20 cellular contexts compared by ENCODE assay signal in the genomic region with DNA sequence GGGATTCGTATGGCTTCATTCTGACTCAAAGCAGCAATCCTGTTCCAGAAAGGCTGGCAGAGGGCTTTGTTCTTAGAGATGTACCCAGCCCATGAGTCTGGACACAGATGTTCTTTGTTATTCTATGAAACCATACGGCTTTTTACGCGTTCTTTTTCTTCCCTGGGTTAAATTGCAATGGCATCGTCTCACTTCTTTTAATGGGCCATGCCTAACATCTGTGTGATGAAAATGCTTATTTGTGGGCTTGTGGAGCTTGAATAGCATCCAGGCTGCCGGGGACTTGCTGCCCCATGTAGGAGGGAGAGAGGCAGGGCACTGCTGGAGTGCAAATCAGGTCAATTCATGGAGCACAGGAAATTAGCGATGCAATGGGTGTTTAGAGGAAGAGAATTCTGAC. TPM values are rescaled to one million over a fixed set of nuclear protein-coding genes. Genes with fewer than 3 reads are reported as not detected.
A peak's percentile ranks its signal among the peaks of the same experiment; 100 is the strongest.
DNase-seq lines count a peak whose midpoint lies in the region; ATAC-seq, FAIRE-seq and TF ChIP-seq lines count a peak whose summit lies in the region.
"Had no signal": no experiment of that assay in that cellular context is flagged by ENCODE, and none has a peak within 500 bp of the region (broad histone marks: within the 10 kb centered on the region; RNA-seq: fewer than 3 reads in every experiment).

No MANE protein-coding gene starts in this region.

- no peaks in the 10 kb centered on the region for H3K36me3 Mint-ChIP-seq in activated T-helper 17 cell treated with anti-CD3 and anti-CD28 coated beads, Interleukin-2, amount 50 U/mL, for 72 hours (ENCODE audit: low read depth)
- H3K36me3 Mint-ChIP-seq in endothelial cell (ENCODE audit: low read depth, unreplicated experiment) = no peaks in the 10 kb centered on the region
- H3K36me3 Mint-ChIP-seq: immature natural killer cell had no signal

- H3K9me3 ChIP-seq in A549 = no peaks in the 10 kb centered on the region
- H3K9me3 ChIP-seq: mucosa of descending colon, prostate gland had no signal

- ATAC-seq in A549 = no peak
- peak; percentile 27 for ATAC-seq in activated T-helper 17 cell treated with anti-CD3 and anti-CD28 coated beads, Interleukin-2, amount 50 U/mL, for 72 hours (replicated peaks)

- TF ChIP-seq CTCF in A549 (IDR thresholded peaks at IDR 0.05) (no peak), endothelial cell (IDR thresholded peaks at IDR 0.05; ENCODE audit: unreplicated experiment) (no peak)

- CTCF ChIA-PET in A549 (lab: Yijun Ruan, JAX) = interaction anchor here (0.9 to 1.5 kb wide), 2 partner anchors 17 to 19 kb away, joined by 3 to 6 read pairs; partner anchors contain the start of gene FAM50B

- no peaks in the 10 kb centered on the region for H3K9me3 Mint-ChIP-seq in activated T-helper 17 cell treated with anti-CD3 and anti-CD28 coated beads, Interleukin-2, amount 50 U/mL, for 72 hours
- no peaks in the 10 kb centered on the region for H3K9me3 Mint-ChIP-seq in endothelial cell (ENCODE audit: unreplicated experiment)
- H3K9me3 Mint-ChIP-seq: dendritic cell treated with granulocyte-macrophage colony-stimulating factor and Interleukin-4, amounts not matched to agents 40 ng/mL and 50 ng/mL, for 4 days; immature natural killer cell had no signal

- WGBS in A549 (ENCODE audit: missing lambda C conversion rate) = 93% methylated on average over 7 of the region's 7 CpGs

- TF ChIP-seq EP300 in A549 (IDR thresholded peaks at IDR 0.05) = no peak

- peaks cover 31% of the 10 kb centered on the region for H3K4me1 ChIP-seq in A549
- H3K4me1 ChIP-seq: prostate gland had no signal

- no peaks in the 10 kb centered on the region for H3K27me3 Mint-ChIP-seq in activated T-helper 17 cell treated with anti-CD3 and anti-CD28 coated beads, Interleukin-2, amount 50 U/mL, for 72 hours
- peaks cover 3% of the 10 kb centered on the region for H3K27me3 Mint-ChIP-seq in endothelial cell (ENCODE audit: unreplicated experiment)

- H3K4me2 ChIP-seq in A549 = no peak overlapping the region

- DNase-seq in A549 (ENCODE audit: low read depth in 1 of 2, low spot score in 1 of 2) (no peak), GM03348 (ENCODE audit: low spot score) (peak; percentile 58), kidney tubule cell (ENCODE audit: low spot score) (peak; percentile 8), endothelial cell (ENCODE audit: low spot score) (no peak), cerebellum (ENCODE audit: low spot score) (no peak), AML-193 (lab: John Stamatoyannopoulos, UW) (no peak)
- DNase-seq in NK-92 treated with Interleukin-12 subunit alpha and Interleukin-12 subunit beta, amount 100 ng/mL, for 24 hours (lab: John Stamatoyannopoulos, UW) = no peak
- DNase-seq: H7; immature natural killer cell; mucosa of descending colon; NCI-H510A treated with DMSO at 0.1 percent for 48 hours; stimulated activated CD4-positive, alpha-beta T cell treated with anti-CD3 and anti-CD28 coated beads, Interleukin-2, amount 100 ng/mL, for 24 hours; T1000 had no signal

- peak overlapping the region; percentile 71 to 86 for H3K27ac ChIP-seq in A549
- H3K27ac ChIP-seq: C4-2B, prostate gland had no signal

- no peak for TF ChIP-seq POLR2A in A549 (IDR thresholded peaks at IDR 0.05; ENCODE audit: low read length)

- FAIRE-seq in A549 (lab: Jason Lieb, UNC) = no peak
- FAIRE-seq: GM18507, RCC 7860 had no signal

- H3K4me3 ChIP-seq in A549 = no peak overlapping the region
- H3K4me3 ChIP-seq: mucosa of descending colon, prostate gland had no signal

- peak overlapping the region; percentile 65 for H3K4me3 Mint-ChIP-seq in activated T-helper 17 cell treated with anti-CD3 and anti-CD28 coated beads, Interleukin-2, amount 50 U/mL, for 72 hours
- H3K4me3 Mint-ChIP-seq in endothelial cell (ENCODE audit: unreplicated experiment) = no peak overlapping the region
- H3K4me3 Mint-ChIP-seq: dendritic cell treated with granulocyte-macrophage colony-stimulating factor and Interleukin-4, amounts not matched to agents 40 ng/mL and 50 ng/mL, for 4 days; immature natural killer cell had no signal

- H3K4me1 Mint-ChIP-seq in activated T-helper 17 cell treated with anti-CD3 and anti-CD28 coated beads, Interleukin-2, amount 50 U/mL, for 72 hours = peaks cover 32% of the 10 kb centered on the region
- H3K4me1 Mint-ChIP-seq in endothelial cell (ENCODE audit: unreplicated experiment) = peaks cover 9% of the 10 kb centered on the region
- H3K4me1 Mint-ChIP-seq: immature natural killer cell had no signal

- TF ChIP-seq RAD21 in A549 (conservative IDR thresholded peaks at IDR 0.05 in 1 of 2, IDR thresholded peaks at IDR 0.05 in 1 of 2) = no peak

- peak overlapping the region; percentile 83 for H3K27ac Mint-ChIP-seq in activated T-helper 17 cell treated with anti-CD3 and anti-CD28 coated beads, Interleukin-2, amount 50 U/mL, for 72 hours
- H3K27ac Mint-ChIP-seq in endothelial cell (ENCODE audit: unreplicated experiment) = no peak overlapping the region
- H3K27ac Mint-ChIP-seq: dendritic cell treated with granulocyte-macrophage colony-stimulating factor and Interleukin-4, amounts not matched to agents 40 ng/mL and 50 ng/mL, for 4 days; immature natural killer cell had no signal

- POLR2A ChIA-PET in A549 (lab: Yijun Ruan, JAX) = no interaction called here

TF ChIP-seq in A549, 52 proteins besides CTCF, POLR2A, EP300 and RAD21:
- TF ChIP-seq ZC3H11A (IDR thresholded peaks at IDR 0.05) (no peak), PBX3 (IDR thresholded peaks at IDR 0.05) (no peak), JUN (IDR thresholded peaks at IDR 0.05) (no peak), ESRRA (IDR thresholded peaks at IDR 0.05; ENCODE audit: borderline replicate concordance, low read length) (no peak), REST (IDR thresholded peaks at IDR 0.05) (no peak), RFX5 (IDR thresholded peaks at IDR 0.05) (no peak)
- TF ChIP-seq, protein P1, sequence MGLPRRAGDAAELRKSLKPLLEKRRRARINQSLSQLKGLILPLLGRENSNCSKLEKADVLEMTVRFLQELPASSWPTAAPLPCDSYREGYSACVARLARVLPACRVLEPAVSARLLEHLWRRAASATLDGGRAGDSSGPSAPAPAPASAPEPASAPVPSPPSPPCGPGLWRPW (IDR thresholded peaks at IDR 0.05) = no peak

RNA-seq across cellular contexts. Expression of gene FAM50B, which starts 19.4 kb away (rescaled TPM):
- polyA plus RNA-seq in A549 (2011; rRNA removed) (4.6 and 5.1 TPM in 2 replicates), A549 (2017; fragmentation: RNase III; extraction: RNeasy Plus Mini Kit Qiagen cat#74134 plus additional on column Dnase treatment) (5.5 to 6.8 TPM (median 6.4 TPM) in 3 replicates)
- 6.7 and 7.9 TPM in 2 replicates for polyA plus RNA-seq in A549 (2012; cell fraction: cytosol; rRNA removed)
- 6.8 and 7.5 TPM in 2 replicates for polyA plus RNA-seq in A549 (2012; cell fraction: nucleus; rRNA removed)
- polyA minus RNA-seq in A549 (2011; rRNA and poly(A)+ RNA removed) = 1.5 and 2.5 TPM in 2 replicates
- total RNA-seq in activated T-helper 17 cell treated with anti-CD3 and anti-CD28 coated beads, Interleukin-2, amount 50 U/mL, for 72 hours = 10 to 100 TPM; 13.9 to 22.8 TPM
- total RNA-seq in endothelial cell (ENCODE audit: unreplicated experiment) (3.8 TPM), cerebellum (10.1 TPM)
- total RNA-seq: G401 had no signal

Comparison
In these comparisons a context has a peak if more than half of its experiments do, and no peak if none do; other contexts are left out.
1. DNase-seq: peak in GM03348 (single experiment) and kidney tubule cell (single experiment); none in A549 (0 of 2), endothelial cell (single experiment), cerebellum (single experiment), NK-92 treated with Interleukin-12 subunit alpha and Interleukin-12 subunit beta, amount 100 ng/mL, for 24 hours (single experiment) and AML-193 (0 of 2).